8 cellular contexts compared by ENCODE assay signal in genomic region chr7:135210818-135211178, GRCh38. TPM values are rescaled to one million over a fixed set of nuclear protein-coding genes. Genes with fewer than 3 reads are reported as not detected.
A peak's percentile ranks its signal among the peaks of the same experiment; 100 is the strongest.
DNase-seq lines count a peak whose midpoint lies in the region; ATAC-seq and TF ChIP-seq lines count a peak whose summit lies in the region.

No MANE protein-coding gene starts in this region.

- in situ Hi-C loops in transverse colon (cut with MboI; ENCODE audit: low pct_ligation_motif_present in 1 of 4, low pct_unique_long_range_greater_than_20kb in 1 of 4, low sequenced_read_pairs in 3 of 4), result no loop called here

- H3K27me3 ChIP-seq in lower lobe of right lung (ENCODE audit: low read depth) (no peaks in the 10 kb centered on the region), transverse colon (no peaks in the 10 kb centered on the region)

- 0 to 2% methylated on average over 10 to 14 of the region's 14 CpGs for WGBS in transverse colon (ENCODE audit: low coverage in 1 of 2), 2 donors

- peaks cover 46% of the 10 kb centered on the region for H3K4me1 ChIP-seq in lower lobe of right lung
- H3K4me1 ChIP-seq in transverse colon, result peaks cover 0 to 15% (median 8%) of the 10 kb centered on the region in 4 donors

- no peak for TF ChIP-seq POLR2A in transverse colon (IDR thresholded peaks at IDR 0.05)

- DNase-seq in NCI-H748 treated with DMSO at 0.1 percent for 48 hours (lab: John Stamatoyannopoulos, UW), result peak; percentile 11
- peak in 4 of 61 donors; percentile 56 to 72 (median 61) for DNase-seq in caudate nucleus (lab: John Stamatoyannopoulos, UW)
- DNase-seq in lower lobe of right lung, result no peak
- no peak for DNase-seq in transverse colon
- DNase-seq in HuH-7 (ENCODE audit: low spot score), result no peak

- intact Hi-C loops in lower lobe of right lung (cut with DNase I) (no loop called here), transverse colon (cut with DNase I; ENCODE audit: low total_unique reads) (no loop called here)

- H3K27ac ChIP-seq in 22Rv1 (peak overlapping the region; percentile 56; the same call in 1 of the 2 replicates), caudate nucleus (ENCODE audit: low read depth, low read length) (peak overlapping the region; percentile 88), lower lobe of right lung (peak overlapping the region; percentile 96), transverse colon (peak overlapping the region; percentile 86 to 95 (median 90))

- ATAC-seq in GM18511 (IDR thresholded peaks at IDR 0.05; ENCODE audit: unreplicated experiment) (peak; percentile 5), lower lobe of right lung (peak in 1 of 2 donors; percentile 1), GM18520 (IDR thresholded peaks at IDR 0.05; ENCODE audit: unreplicated experiment) (no peak)

- no peaks in the 10 kb centered on the region for H3K9me3 ChIP-seq in lower lobe of right lung
- H3K9me3 ChIP-seq in transverse colon, result no peaks in the 10 kb centered on the region

- no peak for TF ChIP-seq EP300 in transverse colon (IDR thresholded peaks at IDR 0.05; ENCODE audit: low read depth)

- H3K36me3 ChIP-seq in lower lobe of right lung, result peaks cover 3% of the 10 kb centered on the region
- no peaks in the 10 kb centered on the region for H3K36me3 ChIP-seq in transverse colon

- TF ChIP-seq CTCF in 22Rv1 (IDR thresholded peaks at IDR 0.05) (no peak), lower lobe of right lung (IDR thresholded peaks at IDR 0.05) (no peak), transverse colon (IDR thresholded peaks at IDR 0.05) (no peak)

- peak overlapping the region; percentile 84 for H3K4me3 ChIP-seq in lower lobe of right lung
- H3K4me3 ChIP-seq in transverse colon, result peak overlapping the region; percentile 71 to 90 (median 78)

RNA-seq across cellular contexts. Expression of gene WDR91, which starts 0.5 kb away (rescaled TPM):
- total RNA-seq in lower lobe of right lung, result 27.1 TPM
- 10 to 100 TPM in 2 of 4 donors, 1 to 10 TPM in 2; 6.7 to 19.9 (median 12.6) TPM for total RNA-seq in transverse colon

RNA-seq across cellular contexts. Expression of gene STRA8, which starts 22.8 kb away (rescaled TPM):
- total RNA-seq in lower lobe of right lung (not detected), transverse colon (not detected)

RNA-seq across cellular contexts. Expression of gene CYREN, which starts 40.3 kb away (rescaled TPM):
- total RNA-seq in lower lobe of right lung, result 39.6 TPM
- total RNA-seq in transverse colon, result 10 to 100 TPM; 30.8 to 88.3 (median 37.8) TPM
